1 cellular context compared by ENCODE assay signal in the genomic region with DNA sequence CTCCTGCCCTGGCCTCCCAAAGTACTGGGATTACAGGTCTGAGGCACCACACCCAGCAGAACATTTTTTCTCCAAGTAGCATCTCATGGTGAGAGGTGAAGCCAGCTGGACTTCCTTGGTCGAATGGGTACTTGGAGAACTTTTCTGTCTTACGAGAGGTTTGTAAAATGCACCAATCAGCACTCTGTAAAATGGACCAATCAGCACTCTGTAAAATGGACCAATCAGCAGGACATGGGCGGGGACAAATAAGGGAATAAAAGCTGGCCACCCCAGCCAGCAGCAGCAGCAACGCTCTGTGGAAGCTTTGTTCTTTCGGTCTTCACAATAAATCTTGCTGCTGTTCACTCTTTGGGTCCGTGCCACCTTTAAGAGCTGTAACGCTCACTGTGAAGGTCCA. TPM values are rescaled to one million over a fixed set of nuclear protein-coding genes. Genes with fewer than 3 reads are reported as not detected.
"Had no signal": no experiment of that assay in that cellular context is flagged by ENCODE, and none has a peak within 500 bp of the region (broad histone marks: within the 10 kb centered on the region; RNA-seq: fewer than 3 reads in every experiment).

No MANE protein-coding gene starts in this region.

RNA-seq across cellular contexts. Expression of gene TCF7L1, which starts 21.9 kb away (rescaled TPM):
- total RNA-seq: naive thymus-derived CD8-positive, alpha-beta T cell had no signal
